ENCODE assay signal across 23 cellular contexts in the genomic region with DNA sequence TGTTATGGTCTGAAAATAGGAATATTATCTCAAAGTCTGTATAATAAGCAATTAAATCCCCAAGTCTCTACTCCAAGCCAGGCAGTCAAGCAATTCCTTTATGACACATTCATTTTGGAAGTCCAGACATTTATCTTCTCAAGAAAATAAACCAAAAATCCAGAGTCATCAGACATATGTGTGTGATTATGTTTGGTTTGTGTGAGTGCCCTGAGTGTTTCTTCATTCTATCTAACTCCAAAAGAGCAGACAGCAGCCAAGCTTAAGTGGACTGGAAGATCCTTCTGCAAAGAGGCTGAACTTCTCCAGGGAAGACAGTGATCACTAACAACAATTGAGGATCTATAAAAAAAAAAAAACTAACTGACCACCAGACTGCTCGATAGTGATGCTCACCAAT.
DNase-seq lines count a peak whose midpoint lies in the region; TF ChIP-seq lines count a peak whose summit lies in the region.
"Had no signal": no experiment of that assay in that cellular context is flagged by ENCODE, and none has a peak within 500 bp of the region (broad histone marks: within the 10 kb centered on the region; RNA-seq: fewer than 3 reads in every experiment).

No MANE protein-coding gene starts in this region.

- H3K27ac Mint-ChIP-seq in chondrocyte (ENCODE audit: unreplicated experiment) (peak overlapping the region; percentile 49), CD14-positive monocyte (peak overlapping the region in 2 of 7 donors; percentile 24 to 53)
- H3K27ac Mint-ChIP-seq: activated CD4-positive, alpha-beta T cell treated with anti-CD3 and anti-CD28 coated beads for 36 hours; activated T-cell treated with anti-CD3 and anti-CD28 coated beads, Interleukin-2, amount 50 U/mL, for 24 hours had no signal

- H3K4me1 Mint-ChIP-seq in chondrocyte (ENCODE audit: low read depth) (peaks cover 12% of the 10 kb centered on the region), CD14-positive monocyte (peaks cover 10% of the 10 kb centered on the region)
- H3K4me1 Mint-ChIP-seq: activated CD4-positive, alpha-beta T cell treated with anti-CD3 and anti-CD28 coated beads for 36 hours had no signal

- H3K27me3 ChIP-seq in vagina (no peaks in the 10 kb centered on the region), H7 (ENCODE audit: control insufficient read depth, insufficient read depth, low read length) (no peaks in the 10 kb centered on the region)
- H3K27me3 ChIP-seq: BLaER1 treated with 17β-estradiol and CSF1 and Interleukin-3, amounts not matched to agents 10 nM and 100 nM; hepatocyte; neutrophil had no signal

- H3K9me3 Mint-ChIP-seq in chondrocyte (ENCODE audit: low read depth) (no peaks in the 10 kb centered on the region), CD14-positive monocyte (peaks cover 0 to 4% (median 0%) of the 10 kb centered on the region in 7 donors)
- H3K9me3 Mint-ChIP-seq: activated T-cell treated with anti-CD3 and anti-CD28 coated beads, Interleukin-2, amount 50 U/mL, for 24 hours had no signal

- no peak overlapping the region for H3K4me3 Mint-ChIP-seq in chondrocyte (ENCODE audit: unreplicated experiment)
- no peak overlapping the region for H3K4me3 Mint-ChIP-seq in CD14-positive monocyte
- H3K4me3 Mint-ChIP-seq: activated CD4-positive, alpha-beta T cell treated with anti-CD3 and anti-CD28 coated beads for 36 hours; activated T-cell treated with anti-CD3 and anti-CD28 coated beads, Interleukin-2, amount 50 U/mL, for 24 hours had no signal

- H3K27me3 Mint-ChIP-seq in chondrocyte (ENCODE audit: low read depth) (no peaks in the 10 kb centered on the region), CD14-positive monocyte (ENCODE audit: low read depth in 3 of 3) (peaks cover 0 to 2% (median 0%) of the 10 kb centered on the region in 3 donors)
- H3K27me3 Mint-ChIP-seq: activated CD4-positive, alpha-beta T cell treated with anti-CD3 and anti-CD28 coated beads for 36 hours; activated T-cell treated with anti-CD3 and anti-CD28 coated beads, Interleukin-2, amount 50 U/mL, for 24 hours had no signal

- no peaks in the 10 kb centered on the region for H3K9me3 ChIP-seq in vagina
- H3K9me3 ChIP-seq: neutrophil, SK-N-SH had no signal

- DNase-seq in GM03348 (ENCODE audit: low spot score), result peak; percentile 62
- DNase-seq in chondrocyte (ENCODE audit: low spot score), result no peak
- DNase-seq in foreskin fibroblast, result peak; percentile 20 to 60
- DNase-seq in ureter (ENCODE audit: low spot score), result no peak
- no peak for DNase-seq in CD14-positive monocyte (ENCODE audit: low spot score)
- DNase-seq in vagina (ENCODE audit: extremely low spot score in 2 of 2), result no peak
- DNase-seq in H7, result no peak
- DNase-seq: activated CD4-positive, alpha-beta T cell treated with anti-CD3 and anti-CD28 coated beads for 36 hours; activated T-cell treated with anti-CD3 and anti-CD28 coated beads, Interleukin-2, amount 50 U/mL, for 24 hours; amygdala; dermis blood vessel endothelial cell; DND-41; mesendoderm; NCI-H2081; NCI-H226; NCI-H82; SK-N-SH; stimulated activated CD4-positive, alpha-beta T cell treated with anti-CD3 and anti-CD28 coated beads, Interleukin-1b, Interleukin-23, amount 100 ng/mL, for 48 hours; T-helper 2 cell had no signal

- H3K36me3 ChIP-seq in vagina, result no peaks in the 10 kb centered on the region
- no peaks in the 10 kb centered on the region for H3K36me3 ChIP-seq in H7 (replicated peaks; ENCODE audit: control insufficient read depth, insufficient read depth, low read length)

- peaks cover 11% of the 10 kb centered on the region for H3K4me1 ChIP-seq in vagina
- H3K4me1 ChIP-seq: BLaER1 treated with 17β-estradiol and CSF1 and Interleukin-3, amounts not matched to agents 10 nM and 100 nM had no signal

- H3K36me3 Mint-ChIP-seq in chondrocyte (ENCODE audit: low read depth), result peaks cover 11% of the 10 kb centered on the region
- H3K36me3 Mint-ChIP-seq in CD14-positive monocyte, result peaks cover 15 to 42% of the 10 kb centered on the region in 2 donors

- no peak for TF ChIP-seq CTCF in chondrocyte (IDR thresholded peaks at IDR 0.05)
- no peak for TF ChIP-seq CTCF in foreskin fibroblast (IDR thresholded peaks at IDR 0.05; ENCODE audit: low read depth, low read length)
- TF ChIP-seq CTCF in CD14-positive monocyte (IDR thresholded peaks at IDR 0.05), result no peak
- no peak for TF ChIP-seq CTCF in vagina (IDR thresholded peaks at IDR 0.05)

- no peak for TF ChIP-seq POLR2A in vagina (IDR thresholded peaks at IDR 0.05)

- no peak overlapping the region for H3K27ac ChIP-seq in vagina
- H3K27ac ChIP-seq: BLaER1 treated with 17β-estradiol and CSF1 and Interleukin-3, amounts not matched to agents 10 nM and 100 nM; hepatocyte; neutrophil had no signal

- intact Hi-C loops in CD14-positive monocyte (cut with micrococcal nuclease), result no loop called here
- intact Hi-C loops in vagina (cut with DNase I), result no loop called here

- H3K4me3 ChIP-seq in foreskin fibroblast (ENCODE audit: low read depth in 1 of 2, low read length in 2 of 2) (no peak overlapping the region), vagina (no peak overlapping the region), H7 (ENCODE audit: insufficient read depth, low read depth, low read length) (no peak overlapping the region)
- H3K4me3 ChIP-seq: BLaER1 treated with 17β-estradiol and CSF1 and Interleukin-3, amounts not matched to agents 10 nM and 100 nM; hepatocyte; skin epidermis had no signal

Comparison
In these comparisons a context has a peak if more than half of its experiments do, and no peak if none do; other contexts are left out.
1. DNase-seq: peak in GM03348 (single experiment) and foreskin fibroblast (2 of 2); none in chondrocyte (single experiment), ureter (single experiment), CD14-positive monocyte (single experiment), vagina (0 of 2) and H7 (single experiment).